Comparison of ENCODE assay signal across 13 cellular contexts in genomic region chr17:30212750-30213149, GRCh38. TPM values are rescaled to one million over a fixed set of nuclear protein-coding genes. Genes with fewer than 3 reads are reported as not detected.
DNase-seq lines count a peak whose midpoint lies in the region; ATAC-seq lines count a peak whose summit lies in the region.
"Had no signal": no experiment of that assay in that cellular context is flagged by ENCODE, and none has a peak within 500 bp of the region (broad histone marks: within the 10 kb centered on the region; RNA-seq: fewer than 3 reads in every experiment).

No MANE protein-coding gene starts in this region.

- no peak overlapping the region for H3K27ac Mint-ChIP-seq in activated naive CD8-positive, alpha-beta T cell treated with anti-CD3 and anti-CD28 coated beads, Interleukin-2, amount 50 U/mL, for 24 hours
- H3K27ac Mint-ChIP-seq in activated naive CD8-positive, alpha-beta T cell treated with anti-CD3 and anti-CD28 coated beads for 36 hours = no peak overlapping the region
- peak overlapping the region; percentile 77 for H3K27ac Mint-ChIP-seq in stimulated activated naive B cell treated with anti-CD40 and anti-IgM and Interleukin-4, amounts not matched to agents 10 μg/mL and 1 μg/mL and 100 μg/mL, for 72 hours

- H3K27me3 Mint-ChIP-seq in activated naive CD8-positive, alpha-beta T cell treated with anti-CD3 and anti-CD28 coated beads, Interleukin-2, amount 50 U/mL, for 24 hours = peaks cover 3% of the 10 kb centered on the region
- H3K27me3 Mint-ChIP-seq in activated naive CD8-positive, alpha-beta T cell treated with anti-CD3 and anti-CD28 coated beads for 36 hours = no peaks in the 10 kb centered on the region
- H3K27me3 Mint-ChIP-seq in stimulated activated naive B cell treated with anti-CD40 and anti-IgM and Interleukin-4, amounts not matched to agents 10 μg/mL and 1 μg/mL and 100 μg/mL, for 72 hours = peaks cover 15 to 19% of the 10 kb centered on the region in 2 donors

- DNase-seq in activated naive CD8-positive, alpha-beta T cell treated with anti-CD3 and anti-CD28 coated beads, Interleukin-2, amount 50 U/mL, for 24 hours = no peak
- no peak for DNase-seq in activated naive CD8-positive, alpha-beta T cell treated with anti-CD3 and anti-CD28 coated beads for 36 hours
- peak; percentile 43 for DNase-seq in stimulated activated naive B cell treated with anti-CD40 and anti-IgM and Interleukin-4, amounts not matched to agents 10 μg/mL and 1 μg/mL and 100 μg/mL, for 72 hours
- DNase-seq in globus pallidus (ENCODE audit: low spot score) (no peak), NCI-H82 treated with DMSO at 0.1 percent for 48 hours (lab: John Stamatoyannopoulos, UW; ENCODE audit: unreplicated experiment) (no peak)
- DNase-seq: activated CD4-positive, alpha-beta T cell treated with anti-CD3 and anti-CD28 coated beads, Interleukin-2, amount 50 U/mL, for 1 hour; foreskin keratinocyte; left cardiac atrium; NCI-H526; SHP77 had no signal

- peaks cover 9% of the 10 kb centered on the region for H3K4me1 Mint-ChIP-seq in activated naive CD8-positive, alpha-beta T cell treated with anti-CD3 and anti-CD28 coated beads, Interleukin-2, amount 50 U/mL, for 24 hours
- peaks cover 5% of the 10 kb centered on the region for H3K4me1 Mint-ChIP-seq in activated naive CD8-positive, alpha-beta T cell treated with anti-CD3 and anti-CD28 coated beads for 36 hours
- peaks cover 19 to 25% of the 10 kb centered on the region in 2 donors for H3K4me1 Mint-ChIP-seq in stimulated activated naive B cell treated with anti-CD40 and anti-IgM and Interleukin-4, amounts not matched to agents 10 μg/mL and 1 μg/mL and 100 μg/mL, for 72 hours

- H3K36me3 Mint-ChIP-seq in activated naive CD8-positive, alpha-beta T cell treated with anti-CD3 and anti-CD28 coated beads, Interleukin-2, amount 50 U/mL, for 24 hours (ENCODE audit: low read depth) = no peaks in the 10 kb centered on the region
- no peaks in the 10 kb centered on the region for H3K36me3 Mint-ChIP-seq in activated naive CD8-positive, alpha-beta T cell treated with anti-CD3 and anti-CD28 coated beads for 36 hours
- H3K36me3 Mint-ChIP-seq in stimulated activated naive B cell treated with anti-CD40 and anti-IgM and Interleukin-4, amounts not matched to agents 10 μg/mL and 1 μg/mL and 100 μg/mL, for 72 hours = peaks cover 2 to 4% of the 10 kb centered on the region in 2 donors

- no peaks in the 10 kb centered on the region for H3K9me3 Mint-ChIP-seq in activated naive CD8-positive, alpha-beta T cell treated with anti-CD3 and anti-CD28 coated beads, Interleukin-2, amount 50 U/mL, for 24 hours
- H3K9me3 Mint-ChIP-seq in activated naive CD8-positive, alpha-beta T cell treated with anti-CD3 and anti-CD28 coated beads for 36 hours = no peaks in the 10 kb centered on the region
- peaks cover 0 to 2% of the 10 kb centered on the region in 2 donors for H3K9me3 Mint-ChIP-seq in stimulated activated naive B cell treated with anti-CD40 and anti-IgM and Interleukin-4, amounts not matched to agents 10 μg/mL and 1 μg/mL and 100 μg/mL, for 72 hours

- H3K4me3 Mint-ChIP-seq in activated naive CD8-positive, alpha-beta T cell treated with anti-CD3 and anti-CD28 coated beads, Interleukin-2, amount 50 U/mL, for 24 hours = no peak overlapping the region
- no peak overlapping the region for H3K4me3 Mint-ChIP-seq in activated naive CD8-positive, alpha-beta T cell treated with anti-CD3 and anti-CD28 coated beads for 36 hours
- H3K4me3 Mint-ChIP-seq in stimulated activated naive B cell treated with anti-CD40 and anti-IgM and Interleukin-4, amounts not matched to agents 10 μg/mL and 1 μg/mL and 100 μg/mL, for 72 hours = no peak overlapping the region

- peak; percentile 45 for ATAC-seq in activated naive CD8-positive, alpha-beta T cell treated with anti-CD3 and anti-CD28 coated beads, Interleukin-2, amount 50 U/mL, for 24 hours
- ATAC-seq in GM21786 (IDR thresholded peaks at IDR 0.05; ENCODE audit: unreplicated experiment) (peak; percentile 78), HG03342 (IDR thresholded peaks at IDR 0.05; ENCODE audit: unreplicated experiment) (peak; percentile 70), GM19397 (IDR thresholded peaks at IDR 0.05; ENCODE audit: unreplicated experiment) (no peak)
- ATAC-seq in stimulated activated naive B cell treated with anti-CD40 and anti-IgM and Interleukin-4, amounts not matched to agents 10 μg/mL and 1 μg/mL and 100 μg/mL, for 72 hours (replicated peaks) = peak; percentile 64 to 84
- ATAC-seq: foreskin keratinocyte, left cardiac atrium had no signal

RNA-seq across cellular contexts. Expression of gene SLC6A4, which starts 22.7 kb away (rescaled TPM):
- not detected for total RNA-seq in activated naive CD8-positive, alpha-beta T cell treated with anti-CD3 and anti-CD28 coated beads for 36 hours
- total RNA-seq: foreskin keratinocyte had no signal
